Comparison of ENCODE assay signal across 1 cellular context in the genomic region with DNA sequence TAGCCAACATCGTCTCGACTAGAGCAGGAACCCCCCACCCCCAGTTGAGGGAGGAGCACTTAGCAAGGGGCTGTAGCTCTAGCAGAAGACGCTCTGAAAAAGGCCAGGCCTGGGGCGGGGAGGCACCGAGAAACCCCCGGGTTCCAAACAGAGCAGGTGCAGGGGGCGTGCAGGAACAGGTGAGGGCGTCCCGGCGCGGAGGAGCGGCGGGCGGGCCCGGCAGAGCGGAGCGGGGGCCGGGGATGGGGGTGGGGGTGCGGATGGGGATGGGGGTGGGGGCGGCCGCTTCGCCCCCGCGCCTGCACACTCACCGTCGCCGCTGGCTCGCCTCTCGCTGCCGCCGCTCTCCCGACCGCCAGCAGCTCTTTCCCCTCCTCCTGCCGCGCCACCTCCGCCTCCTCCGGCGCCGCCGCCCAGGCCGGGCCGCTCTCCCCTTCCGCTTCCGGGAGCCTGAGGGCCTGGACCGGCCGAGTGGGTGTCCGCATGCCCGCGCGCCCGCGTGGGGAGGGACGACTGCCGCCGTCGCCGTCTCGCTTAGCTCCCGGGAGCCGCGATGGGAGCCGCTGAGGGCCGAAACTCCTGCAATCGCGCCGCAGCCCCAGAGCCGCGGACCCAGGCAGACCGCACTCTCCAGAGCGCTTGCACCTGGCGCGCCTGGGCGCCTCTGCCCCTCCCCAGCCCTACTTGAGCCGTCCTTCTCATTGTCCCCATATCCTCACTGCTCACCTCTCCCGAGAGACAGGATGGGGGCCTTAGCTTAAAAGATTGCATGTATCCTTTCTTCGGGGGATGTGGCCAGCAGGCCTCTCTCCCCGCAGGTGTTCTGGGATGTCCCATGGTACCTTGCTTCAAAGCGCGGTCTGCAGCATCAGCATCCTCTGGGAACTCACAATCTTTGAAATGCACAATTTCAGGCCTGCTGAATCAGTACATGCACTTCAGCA.
TF ChIP-seq lines count a peak whose summit lies in the region.

TSS of gene ZDHHC21 (minus strand) at position 515 of the 944 bp plus-strand sequence. CDS start 19,092 bp downstream, outside the sequence.

TF ChIP-seq in IMR-90, 13 proteins besides CTCF, POLR2A, EP300 and RAD21 (continued from another document):
- TF ChIP-seq, protein P1, sequence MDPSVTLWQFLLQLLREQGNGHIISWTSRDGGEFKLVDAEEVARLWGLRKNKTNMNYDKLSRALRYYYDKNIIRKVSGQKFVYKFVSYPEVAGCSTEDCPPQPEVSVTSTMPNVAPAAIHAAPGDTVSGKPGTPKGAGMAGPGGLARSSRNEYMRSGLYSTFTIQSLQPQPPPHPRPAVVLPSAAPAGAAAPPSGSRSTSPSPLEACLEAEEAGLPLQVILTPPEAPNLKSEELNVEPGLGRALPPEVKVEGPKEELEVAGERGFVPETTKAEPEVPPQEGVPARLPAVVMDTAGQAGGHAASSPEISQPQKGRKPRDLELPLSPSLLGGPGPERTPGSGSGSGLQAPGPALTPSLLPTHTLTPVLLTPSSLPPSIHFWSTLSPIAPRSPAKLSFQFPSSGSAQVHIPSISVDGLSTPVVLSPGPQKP (IDR thresholded peaks at IDR 0.05; ENCODE audit: borderline replicate concordance, low read depth, low read length): no peak
- no peak for TF ChIP-seq RFX5 (IDR thresholded peaks at IDR 0.05; ENCODE audit: low read depth, low read length)
- no peak for TF ChIP-seq FOS (IDR thresholded peaks at IDR 0.05; ENCODE audit: low read depth, low read length)
TF ChIP-seq in IMR-90: peak in this region for 2.
